ENCODE assay signal across 36 cellular contexts in the genomic region with DNA sequence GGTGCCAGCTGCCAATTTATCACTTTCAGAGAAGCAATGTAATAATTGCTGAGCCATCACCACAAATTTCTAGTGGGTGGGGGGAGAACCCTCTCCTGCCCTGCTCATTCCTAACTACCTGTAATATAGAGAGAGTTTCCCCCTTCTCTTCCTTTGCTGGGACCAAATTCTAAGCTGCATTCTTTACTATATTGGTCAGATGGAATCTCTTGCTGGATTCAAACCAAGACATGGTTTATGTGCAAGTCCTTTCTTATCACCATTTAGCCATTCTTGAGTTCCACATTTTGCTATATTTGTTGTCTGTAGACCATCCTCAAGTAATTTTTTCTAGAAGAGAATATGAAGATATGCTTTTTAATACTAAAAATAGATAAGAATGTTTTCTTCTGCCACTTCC.
DNase-seq lines count a peak whose midpoint lies in the region; ATAC-seq, FAIRE-seq and TF ChIP-seq lines count a peak whose summit lies in the region.
"Had no signal": no experiment of that assay in that cellular context is flagged by ENCODE, and none has a peak within 500 bp of the region (broad histone marks: within the 10 kb centered on the region; RNA-seq: fewer than 3 reads in every experiment).

No MANE protein-coding gene starts in this region.

- CTCF ChIA-PET in activated naive CD4-positive, alpha-beta T cell treated with anti-CD3 and anti-CD28 coated beads for 36 hours (lab: Charles Lee) = no interaction called here

- DNase-seq in GM03348 (ENCODE audit: low spot score) = peak; percentile 47
- DNase-seq in astrocyte (ENCODE audit: low read depth) = peak; percentile 83
- DNase-seq in fibroblast of the aortic adventitia (ENCODE audit: low read depth) = peak; percentile 74
- DNase-seq in thyroid gland = no peak
- no peak for DNase-seq in activated naive CD4-positive, alpha-beta T cell treated with anti-CD3 and anti-CD28 coated beads for 36 hours
- no peak for DNase-seq in middle frontal gyrus (ENCODE audit: extremely low spot score, low spot score)
- DNase-seq in kidney = no peak
- DNase-seq: activated CD4-positive, alpha-beta T cell treated with anti-CD3 and anti-CD28 coated beads, Interleukin-2, amount 50 U/mL, for 4 hours; activated CD8-positive, alpha-beta memory T cell treated with anti-CD3 and anti-CD28 coated beads, Interleukin-2, amount 50 U/mL, for 4 hours; activated naive CD4-positive, alpha-beta T cell treated with Interleukin-2 at 50 U/mL for 16 hours; adrenal gland; Caco-2; colonic mucosa; DMS79 treated with DMSO at 0.1 percent for 48 hours; effector CD4-positive, alpha-beta T cell; foreskin melanocyte; lower lobe of right lung; MV-4-11; naive thymus-derived CD8-positive, alpha-beta T cell; NCI-H1436 treated with DMSO at 0.1 percent for 48 hours; NCI-H2107; NCI-H446; NCI-H748 treated with DMSO at 0.1 percent for 48 hours; nucleus accumbens; SHP77; sigmoid colon; stimulated activated CD4-positive, alpha-beta T cell treated with anti-CD3 and anti-CD28 coated beads, Interleukin-4, amount 100 ng/mL, for 24 hours; T-helper 2 cell; trophoblast cell had no signal

- H2AFZ ChIP-seq in astrocyte (ENCODE audit: low read depth, low read length) = no peak overlapping the region

- no peak overlapping the region for H3K4me3 ChIP-seq in astrocyte (ENCODE audit: insufficient read depth, low read depth, low read length)
- no peak overlapping the region for H3K4me3 ChIP-seq in fibroblast of the aortic adventitia (ENCODE audit: low read depth, low read length)
- no peak overlapping the region for H3K4me3 ChIP-seq in thyroid gland (replicated peaks in 1 of 3)
- H3K4me3 ChIP-seq in kidney (ENCODE audit: low read length in 2 of 2) = no peak overlapping the region
- H3K4me3 ChIP-seq: adrenal gland, cardiac muscle cell, colonic mucosa, lower lobe of right lung, sigmoid colon had no signal

- no peaks in the 10 kb centered on the region for H3K27me3 ChIP-seq in astrocyte (ENCODE audit: insufficient read depth, low read length)
- H3K27me3 ChIP-seq in thyroid gland = no peaks in the 10 kb centered on the region
- H3K27me3 ChIP-seq: cardiac muscle cell, colonic mucosa, sigmoid colon had no signal

- ATAC-seq in GM19351 (IDR thresholded peaks at IDR 0.05; ENCODE audit: unreplicated experiment) = no peak
- ATAC-seq: activated CD4-positive, CD25-positive, alpha-beta regulatory T cell treated with anti-CD3 and anti-CD28 coated beads, Interleukin-2, amount 50 U/mL, for 24 hours; naive thymus-derived CD8-positive, alpha-beta T cell; Panc1 had no signal

- H3K79me2 ChIP-seq in astrocyte (ENCODE audit: insufficient read depth, low read length) = no peaks in the 10 kb centered on the region

- no peak for TF ChIP-seq CTCF in astrocyte (IDR thresholded peaks at IDR 0.05; ENCODE audit: insufficient read depth, low read depth, low read length)
- no peak for TF ChIP-seq CTCF in fibroblast of the aortic adventitia (IDR thresholded peaks at IDR 0.05; ENCODE audit: insufficient read depth, low read length)
- TF ChIP-seq CTCF in thyroid gland (IDR thresholded peaks at IDR 0.05) = no peak
- TF ChIP-seq CTCF in kidney (IDR thresholded peaks at IDR 0.05; ENCODE audit: borderline replicate concordance, extremely low read depth, insufficient read depth) = no peak

- H3K9me3 ChIP-seq in astrocyte (ENCODE audit: insufficient read depth, low read depth, low read length) = no peaks in the 10 kb centered on the region
- no peaks in the 10 kb centered on the region for H3K9me3 ChIP-seq in thyroid gland
- peaks cover 0 to 3% of the 10 kb centered on the region in 2 donors for H3K9me3 ChIP-seq in kidney (ENCODE audit: control insufficient read depth in 1 of 2, low read length in 2 of 2)
- H3K9me3 ChIP-seq: adrenal gland, colonic mucosa, sigmoid colon had no signal

- no peak for TF ChIP-seq POLR2A in thyroid gland (IDR thresholded peaks at IDR 0.05)

- H4K20me1 ChIP-seq in astrocyte (ENCODE audit: insufficient read depth, low read length) = no peaks in the 10 kb centered on the region

- H3K4me2 ChIP-seq in astrocyte (ENCODE audit: low read length) = no peak overlapping the region

- H3K9ac ChIP-seq in astrocyte (ENCODE audit: low read length) (no peak overlapping the region), kidney (ENCODE audit: low read length in 2 of 2) (no peak overlapping the region)

- intact Hi-C loops in thyroid gland (cut with DNase I) = no loop called here
- intact Hi-C loops in activated naive CD4-positive, alpha-beta T cell treated with anti-CD3 and anti-CD28 coated beads for 36 hours (cut with micrococcal nuclease) = no loop called here
- intact Hi-C loops in kidney (cut with DNase I) = no loop called here

- H3K36me3 Mint-ChIP-seq in astrocyte (ENCODE audit: low read depth, unreplicated experiment) = no peaks in the 10 kb centered on the region
- H3K36me3 Mint-ChIP-seq in activated naive CD4-positive, alpha-beta T cell treated with anti-CD3 and anti-CD28 coated beads for 36 hours (ENCODE audit: low read depth) = no peaks in the 10 kb centered on the region

- FAIRE-seq in astrocyte (lab: Jason Lieb, UNC) = no peak
- FAIRE-seq in kidney (lab: Jason Lieb, UNC) = no peak
- FAIRE-seq: GM19239 had no signal

- peaks cover 4% of the 10 kb centered on the region for H3K4me1 Mint-ChIP-seq in astrocyte (ENCODE audit: low read depth, unreplicated experiment)
- H3K4me1 Mint-ChIP-seq in activated naive CD4-positive, alpha-beta T cell treated with anti-CD3 and anti-CD28 coated beads for 36 hours (ENCODE audit: low read depth) = no peaks in the 10 kb centered on the region
- H3K4me1 Mint-ChIP-seq: naive thymus-derived CD8-positive, alpha-beta T cell had no signal

- H3K36me3 ChIP-seq in astrocyte (ENCODE audit: insufficient read depth, low read length) = no peaks in the 10 kb centered on the region
- no peaks in the 10 kb centered on the region for H3K36me3 ChIP-seq in thyroid gland
- H3K36me3 ChIP-seq in kidney (ENCODE audit: control insufficient read depth in 1 of 2, insufficient read depth in 2 of 2, low read length in 2 of 2) = no peaks in the 10 kb centered on the region
- H3K36me3 ChIP-seq: adrenal gland, cardiac muscle cell, colonic mucosa, lower lobe of right lung, sigmoid colon had no signal

- H3K27ac ChIP-seq in astrocyte (ENCODE audit: low read depth, low read length) (no peak overlapping the region), thyroid gland (peak overlapping the region in 2 of 3 donors; percentile 85 to 86), kidney (ENCODE audit: low read depth in 2 of 2, low read length in 2 of 2) (no peak overlapping the region)
- H3K27ac ChIP-seq: adrenal gland, C4-2B, cardiac muscle cell, colonic mucosa, lower lobe of right lung, sigmoid colon had no signal

- H3K27ac Mint-ChIP-seq in astrocyte (ENCODE audit: unreplicated experiment) = no peak overlapping the region
- H3K27ac Mint-ChIP-seq in activated naive CD4-positive, alpha-beta T cell treated with anti-CD3 and anti-CD28 coated beads for 36 hours = no peak overlapping the region
- H3K27ac Mint-ChIP-seq: activated T-helper 1 cell treated with anti-CD3 and anti-CD28 coated beads, Interleukin-12 subunit alpha, Interleukin-12 subunit beta, Interleukin-2, Interleukin-4 antibody, amounts not matched to agents 30 ng/mL and 10 ng/mL and 1 ng/mL, durations not matched to agents 14 hours and 24 hours and 36 hours; naive thymus-derived CD8-positive, alpha-beta T cell had no signal

- H3K27me3 Mint-ChIP-seq in astrocyte (ENCODE audit: low read depth, unreplicated experiment) = peaks cover 9% of the 10 kb centered on the region
- H3K27me3 Mint-ChIP-seq in activated naive CD4-positive, alpha-beta T cell treated with anti-CD3 and anti-CD28 coated beads for 36 hours (ENCODE audit: low read depth) = peaks cover 22% of the 10 kb centered on the region

- H3K4me3 Mint-ChIP-seq in astrocyte (ENCODE audit: unreplicated experiment) = no peak overlapping the region
- no peak overlapping the region for H3K4me3 Mint-ChIP-seq in activated naive CD4-positive, alpha-beta T cell treated with anti-CD3 and anti-CD28 coated beads for 36 hours
- H3K4me3 Mint-ChIP-seq: activated T-helper 1 cell treated with anti-CD3 and anti-CD28 coated beads, Interleukin-12 subunit alpha, Interleukin-12 subunit beta, Interleukin-2, Interleukin-4 antibody, amounts not matched to agents 30 ng/mL and 10 ng/mL and 1 ng/mL, durations not matched to agents 14 hours and 24 hours and 36 hours; naive thymus-derived CD8-positive, alpha-beta T cell had no signal

- H3K4me1 ChIP-seq in astrocyte (ENCODE audit: insufficient read depth, low read length) (peaks cover 9% of the 10 kb centered on the region), thyroid gland (peaks cover 38 to 42% of the 10 kb centered on the region in 2 donors), kidney (ENCODE audit: control insufficient read depth in 1 of 2, insufficient read depth in 1 of 2, low read depth in 1 of 2, low read length in 2 of 2) (peaks cover 0 to 6% of the 10 kb centered on the region in 2 donors)
- H3K4me1 ChIP-seq: adrenal gland, Caco-2, colonic mucosa, lower lobe of right lung, sigmoid colon had no signal

- peaks cover 2% of the 10 kb centered on the region for H3K9me3 Mint-ChIP-seq in astrocyte (ENCODE audit: unreplicated experiment)
- H3K9me3 Mint-ChIP-seq in activated naive CD4-positive, alpha-beta T cell treated with anti-CD3 and anti-CD28 coated beads for 36 hours = peaks cover 3% of the 10 kb centered on the region

Comparison
In these comparisons a context has a peak if more than half of its experiments do, and no peak if none do; other contexts are left out.
1. DNase-seq: peak in GM03348 (single experiment), astrocyte (single experiment) and fibroblast of the aortic adventitia (single experiment); none in thyroid gland (0 of 2), activated naive CD4-positive, alpha-beta T cell treated with anti-CD3 and anti-CD28 coated beads for 36 hours (single experiment), middle frontal gyrus (single experiment) and kidney (single experiment).
2. H3K27ac ChIP-seq: peak in thyroid gland (2 of 3); none in astrocyte (single experiment) and kidney (0 of 2).